ENCODE assay signal across 1 cellular context in the genomic region with DNA sequence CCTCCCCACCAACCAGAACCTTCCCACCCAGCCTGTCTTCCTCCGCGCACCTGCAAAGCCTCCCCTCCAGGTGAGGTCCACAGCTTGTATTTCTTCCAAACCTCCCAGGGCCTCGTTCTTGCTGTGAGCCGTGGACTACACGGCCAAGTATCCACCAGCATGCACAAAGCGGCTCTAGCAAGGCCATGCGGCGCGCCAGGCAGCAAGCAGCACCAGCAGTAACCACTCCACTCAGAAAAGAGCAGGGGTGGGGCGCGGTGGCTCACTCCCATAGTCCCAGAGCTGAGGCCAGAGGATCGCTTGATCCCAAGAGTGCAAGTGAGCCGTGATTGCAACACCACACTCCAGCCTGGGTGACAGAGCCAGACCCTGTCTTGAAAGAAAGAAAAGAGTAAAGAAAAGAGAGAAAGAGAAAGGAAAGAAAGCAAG.
TF ChIP-seq lines count a peak whose summit lies in the region.

No MANE protein-coding gene starts in this region.

TF ChIP-seq in HEK293, 187 proteins besides CTCF, POLR2A, EP300 and RAD21 (continued from another document):
- TF ChIP-seq ZNF596 (tag by site-specific recombination; IDR thresholded peaks at IDR 0.05) (peak; percentile 35; the same call in 1 of the 2 replicates), INSM2 (tag by site-specific recombination; IDR thresholded peaks at IDR 0.05) (no peak), PRDM1 (tag by site-specific recombination; IDR thresholded peaks at IDR 0.05) (peak; percentile 95), GLIS1 (tag by site-specific recombination; IDR thresholded peaks at IDR 0.05) (peak; percentile 59)
- TF ChIP-seq, protein P1, sequence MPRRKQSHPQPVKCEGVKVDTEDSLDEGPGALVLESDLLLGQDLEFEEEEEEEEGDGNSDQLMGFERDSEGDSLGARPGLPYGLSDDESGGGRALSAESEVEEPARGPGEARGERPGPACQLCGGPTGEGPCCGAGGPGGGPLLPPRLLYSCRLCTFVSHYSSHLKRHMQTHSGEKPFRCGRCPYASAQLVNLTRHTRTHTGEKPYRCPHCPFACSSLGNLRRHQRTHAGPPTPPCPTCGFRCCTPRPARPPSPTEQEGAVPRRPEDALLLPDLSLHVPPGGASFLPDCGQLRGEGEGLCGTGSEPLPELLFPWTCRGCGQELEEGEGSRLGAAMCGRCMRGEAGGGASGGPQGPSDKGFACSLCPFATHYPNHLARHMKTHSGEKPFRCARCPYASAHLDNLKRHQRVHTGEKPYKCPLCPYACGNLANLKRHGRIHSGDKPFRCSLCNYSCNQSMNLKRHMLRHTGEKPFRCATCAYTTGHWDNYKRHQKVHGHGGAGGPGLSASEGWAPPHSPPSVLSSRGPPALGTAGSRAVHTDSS (tag by site-specific recombination; IDR thresholded peaks at IDR 0.05), result no peak
